Comparison of ENCODE assay signal across 8 cellular contexts in the genomic region with DNA sequence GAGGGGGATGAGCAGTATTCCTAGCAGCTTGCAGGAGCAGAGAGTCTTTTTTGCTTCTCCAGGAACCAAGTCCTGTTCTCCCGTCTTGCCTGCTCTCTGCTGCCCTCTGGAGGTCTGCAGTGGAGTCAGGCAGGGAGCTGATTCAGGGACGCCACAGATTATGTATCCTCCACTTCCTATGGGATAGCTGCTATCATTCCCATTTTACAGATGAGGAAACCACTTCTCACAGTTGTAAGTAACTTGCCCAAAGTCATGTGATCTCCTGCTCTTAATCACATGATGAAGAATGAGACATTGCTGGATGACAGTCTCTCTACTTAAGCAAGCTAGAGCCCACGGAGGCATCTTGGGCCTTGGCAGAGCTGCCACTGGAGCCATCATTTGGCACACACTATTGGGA. TPM values are rescaled to one million over a fixed set of nuclear protein-coding genes. Genes with fewer than 3 reads are reported as not detected.
DNase-seq lines count a peak whose midpoint lies in the region; ATAC-seq and TF ChIP-seq lines count a peak whose summit lies in the region.

No MANE protein-coding gene starts in this region.

- no peak overlapping the region for H3K4me3 ChIP-seq in OCI-LY3 (ENCODE audit: low read length)

- no peaks in the 10 kb centered on the region for H3K9me3 ChIP-seq in OCI-LY3 (ENCODE audit: insufficient read depth, low read length)

- no peak overlapping the region for H3K27ac Mint-ChIP-seq in Calu3 (ENCODE audit: unreplicated experiment)
- H3K27ac Mint-ChIP-seq in naive thymus-derived CD8-positive, alpha-beta T cell: no peak overlapping the region

- POLR2A ChIA-PET in naive thymus-derived CD8-positive, alpha-beta T cell (lab: Charles Lee): interaction anchor here (0.8 to 2.1 kb wide), 2 partner anchors 85 to 157 kb away, joined by 3 to 7 read pairs; a partner anchor contains a TSS

- no peaks in the 10 kb centered on the region for H3K4me1 Mint-ChIP-seq in Calu3 (ENCODE audit: low read depth, unreplicated experiment)
- peaks cover 0 to 10% (median 0%) of the 10 kb centered on the region in 4 donors for H3K4me1 Mint-ChIP-seq in naive thymus-derived CD8-positive, alpha-beta T cell

- CTCF ChIA-PET in Calu3 (lab: Charles Lee): interaction anchor here (0.8 to 1.2 kb wide), 8 partner anchors 8 to 511 kb away, joined by 3 to 14 read pairs (median 4); a partner anchor contains a TSS

- no peaks in the 10 kb centered on the region for H3K79me2 ChIP-seq in OCI-LY3 (ENCODE audit: low read length)

- H3K36me3 Mint-ChIP-seq in Calu3 (ENCODE audit: insufficient read depth, unreplicated experiment): no peaks in the 10 kb centered on the region
- H3K36me3 Mint-ChIP-seq in naive thymus-derived CD8-positive, alpha-beta T cell: peaks cover 0 to 16% (median 3%) of the 10 kb centered on the region in 3 donors

- intact Hi-C loops in Calu3 (cut with micrococcal nuclease; ENCODE audit: unreplicated experiment): loop anchor here (2.0 to 10.0 kb wide), 3 partner anchors 68 to 200 kb away; no protein-coding TSS in a partner anchor

- H3K4me1 ChIP-seq in OCI-LY3 (ENCODE audit: low read length): peaks cover 9% of the 10 kb centered on the region

- H3K9me3 Mint-ChIP-seq in Calu3 (ENCODE audit: low read depth, unreplicated experiment): no peaks in the 10 kb centered on the region
- H3K9me3 Mint-ChIP-seq in naive thymus-derived CD8-positive, alpha-beta T cell: no peaks in the 10 kb centered on the region

- ATAC-seq in esophagus mucosa (peak; percentile 70), GM21360 (IDR thresholded peaks at IDR 0.05; ENCODE audit: unreplicated experiment) (no peak)
- ATAC-seq in naive thymus-derived CD8-positive, alpha-beta T cell: peak; percentile 72 to 76

- DNase-seq in Calu3 (peak; percentile 83), HPDE6-E6E7 (ENCODE audit: extremely low spot score) (peak; percentile 69), activated T-cell treated with anti-CD3 and anti-CD28 coated beads for 24 hours (ENCODE audit: low read depth) (peak; percentile 67)
- DNase-seq in naive thymus-derived CD8-positive, alpha-beta T cell: peak; percentile 51 to 85 (median 74)
- DNase-seq in stimulated activated CD8-positive, alpha-beta memory T cell treated with anti-CD3 and anti-CD28 coated beads, Interleukin-7, amount 100 ng/mL, for 48 hours (ENCODE audit: extremely low read depth in 1 of 2, low read depth in 1 of 2): peak; percentile 6 to 43

- no peak overlapping the region for H3K4me3 Mint-ChIP-seq in Calu3 (ENCODE audit: low read depth, unreplicated experiment)
- no peak overlapping the region for H3K4me3 Mint-ChIP-seq in naive thymus-derived CD8-positive, alpha-beta T cell

- peak; percentile 89 for TF ChIP-seq CTCF in Calu3 (IDR thresholded peaks at IDR 0.05; ENCODE audit: unreplicated experiment)
- peak; percentile 87 for TF ChIP-seq CTCF in OCI-LY3 (IDR thresholded peaks at IDR 0.05; ENCODE audit: low read depth, low read length)

- H4K20me1 ChIP-seq in OCI-LY3 (ENCODE audit: insufficient read depth, low read length): no peaks in the 10 kb centered on the region

- H2AFZ ChIP-seq in OCI-LY3 (ENCODE audit: low read depth, low read length): no peak overlapping the region

- no peak overlapping the region; the same call in 1 of the 2 replicates for H3K4me2 ChIP-seq in OCI-LY3 (ENCODE audit: low read length)

- BruUV-seq in Calu3 (replicated peaks; lab: Mats Ljungman, UMichigan): no TSS peak

- H3K9ac ChIP-seq in OCI-LY3 (ENCODE audit: low read length): no peak overlapping the region

- H3K36me3 ChIP-seq in OCI-LY3 (replicated peaks; ENCODE audit: low read depth, low read length): no peaks in the 10 kb centered on the region

- H3K27ac ChIP-seq in OCI-LY3 (ENCODE audit: low read length): no peak overlapping the region

- H3K27me3 ChIP-seq in OCI-LY3 (ENCODE audit: low read depth, low read length): no peaks in the 10 kb centered on the region

- no peaks in the 10 kb centered on the region for H3K27me3 Mint-ChIP-seq in Calu3 (ENCODE audit: unreplicated experiment)
- no peaks in the 10 kb centered on the region for H3K27me3 Mint-ChIP-seq in naive thymus-derived CD8-positive, alpha-beta T cell

RNA-seq across cellular contexts. Expression of a gene that starts 8.3 kb away (rescaled TPM):
- total RNA-seq in Calu3 (2022): 5.8 and 7.0 TPM in 2 replicates
- 0.56 TPM for total RNA-seq in esophagus mucosa
- total RNA-seq in naive thymus-derived CD8-positive, alpha-beta T cell: 10 to 100 TPM; 12.7 to 15.1 TPM
- polyA plus RNA-seq in naive thymus-derived CD8-positive, alpha-beta T cell: 1 to 10 TPM in 2 of 3 donors, under 1 TPM in 1; 0.46 to 1.5 (median 1.5) TPM

RNA-seq across cellular contexts. Expression of a gene that starts 45.2 kb away (rescaled TPM):
- total RNA-seq in Calu3 (2022) (113 and 129 TPM in 2 replicates), esophagus mucosa (86.4 TPM)
- total RNA-seq in naive thymus-derived CD8-positive, alpha-beta T cell: 100 to 1,000 TPM in 1 of 2 experiments, 10 to 100 TPM in 1; 97.5 to 108 TPM
- 10 to 100 TPM; 55.0 to 80.1 (median 68.7) TPM for polyA plus RNA-seq in naive thymus-derived CD8-positive, alpha-beta T cell

Comparison
In these comparisons a context has a peak if more than half of its experiments do, and no peak if none do; other contexts are left out.
1. DNase-seq: peak in every context shown above with its lines; median percentile 83 in Calu3; 74 in naive thymus-derived CD8-positive, alpha-beta T cell; 69 in HPDE6-E6E7; 67 in activated T-cell treated with anti-CD3 and anti-CD28 coated beads for 24 hours; 24 in stimulated activated CD8-positive, alpha-beta memory T cell treated with anti-CD3 and anti-CD28 coated beads, Interleukin-7, amount 100 ng/mL, for 48 hours.